ENCODE assay signal across 1 cellular context in genomic region chr5:171323806-171324632, GRCh38.
TF ChIP-seq lines count a peak whose summit lies in the region.

No MANE protein-coding gene starts in this region.

TF ChIP-seq in GM23338, 12 proteins besides CTCF, POLR2A, EP300 and RAD21 (continued from another document):
- TF ChIP-seq, protein P1, sequence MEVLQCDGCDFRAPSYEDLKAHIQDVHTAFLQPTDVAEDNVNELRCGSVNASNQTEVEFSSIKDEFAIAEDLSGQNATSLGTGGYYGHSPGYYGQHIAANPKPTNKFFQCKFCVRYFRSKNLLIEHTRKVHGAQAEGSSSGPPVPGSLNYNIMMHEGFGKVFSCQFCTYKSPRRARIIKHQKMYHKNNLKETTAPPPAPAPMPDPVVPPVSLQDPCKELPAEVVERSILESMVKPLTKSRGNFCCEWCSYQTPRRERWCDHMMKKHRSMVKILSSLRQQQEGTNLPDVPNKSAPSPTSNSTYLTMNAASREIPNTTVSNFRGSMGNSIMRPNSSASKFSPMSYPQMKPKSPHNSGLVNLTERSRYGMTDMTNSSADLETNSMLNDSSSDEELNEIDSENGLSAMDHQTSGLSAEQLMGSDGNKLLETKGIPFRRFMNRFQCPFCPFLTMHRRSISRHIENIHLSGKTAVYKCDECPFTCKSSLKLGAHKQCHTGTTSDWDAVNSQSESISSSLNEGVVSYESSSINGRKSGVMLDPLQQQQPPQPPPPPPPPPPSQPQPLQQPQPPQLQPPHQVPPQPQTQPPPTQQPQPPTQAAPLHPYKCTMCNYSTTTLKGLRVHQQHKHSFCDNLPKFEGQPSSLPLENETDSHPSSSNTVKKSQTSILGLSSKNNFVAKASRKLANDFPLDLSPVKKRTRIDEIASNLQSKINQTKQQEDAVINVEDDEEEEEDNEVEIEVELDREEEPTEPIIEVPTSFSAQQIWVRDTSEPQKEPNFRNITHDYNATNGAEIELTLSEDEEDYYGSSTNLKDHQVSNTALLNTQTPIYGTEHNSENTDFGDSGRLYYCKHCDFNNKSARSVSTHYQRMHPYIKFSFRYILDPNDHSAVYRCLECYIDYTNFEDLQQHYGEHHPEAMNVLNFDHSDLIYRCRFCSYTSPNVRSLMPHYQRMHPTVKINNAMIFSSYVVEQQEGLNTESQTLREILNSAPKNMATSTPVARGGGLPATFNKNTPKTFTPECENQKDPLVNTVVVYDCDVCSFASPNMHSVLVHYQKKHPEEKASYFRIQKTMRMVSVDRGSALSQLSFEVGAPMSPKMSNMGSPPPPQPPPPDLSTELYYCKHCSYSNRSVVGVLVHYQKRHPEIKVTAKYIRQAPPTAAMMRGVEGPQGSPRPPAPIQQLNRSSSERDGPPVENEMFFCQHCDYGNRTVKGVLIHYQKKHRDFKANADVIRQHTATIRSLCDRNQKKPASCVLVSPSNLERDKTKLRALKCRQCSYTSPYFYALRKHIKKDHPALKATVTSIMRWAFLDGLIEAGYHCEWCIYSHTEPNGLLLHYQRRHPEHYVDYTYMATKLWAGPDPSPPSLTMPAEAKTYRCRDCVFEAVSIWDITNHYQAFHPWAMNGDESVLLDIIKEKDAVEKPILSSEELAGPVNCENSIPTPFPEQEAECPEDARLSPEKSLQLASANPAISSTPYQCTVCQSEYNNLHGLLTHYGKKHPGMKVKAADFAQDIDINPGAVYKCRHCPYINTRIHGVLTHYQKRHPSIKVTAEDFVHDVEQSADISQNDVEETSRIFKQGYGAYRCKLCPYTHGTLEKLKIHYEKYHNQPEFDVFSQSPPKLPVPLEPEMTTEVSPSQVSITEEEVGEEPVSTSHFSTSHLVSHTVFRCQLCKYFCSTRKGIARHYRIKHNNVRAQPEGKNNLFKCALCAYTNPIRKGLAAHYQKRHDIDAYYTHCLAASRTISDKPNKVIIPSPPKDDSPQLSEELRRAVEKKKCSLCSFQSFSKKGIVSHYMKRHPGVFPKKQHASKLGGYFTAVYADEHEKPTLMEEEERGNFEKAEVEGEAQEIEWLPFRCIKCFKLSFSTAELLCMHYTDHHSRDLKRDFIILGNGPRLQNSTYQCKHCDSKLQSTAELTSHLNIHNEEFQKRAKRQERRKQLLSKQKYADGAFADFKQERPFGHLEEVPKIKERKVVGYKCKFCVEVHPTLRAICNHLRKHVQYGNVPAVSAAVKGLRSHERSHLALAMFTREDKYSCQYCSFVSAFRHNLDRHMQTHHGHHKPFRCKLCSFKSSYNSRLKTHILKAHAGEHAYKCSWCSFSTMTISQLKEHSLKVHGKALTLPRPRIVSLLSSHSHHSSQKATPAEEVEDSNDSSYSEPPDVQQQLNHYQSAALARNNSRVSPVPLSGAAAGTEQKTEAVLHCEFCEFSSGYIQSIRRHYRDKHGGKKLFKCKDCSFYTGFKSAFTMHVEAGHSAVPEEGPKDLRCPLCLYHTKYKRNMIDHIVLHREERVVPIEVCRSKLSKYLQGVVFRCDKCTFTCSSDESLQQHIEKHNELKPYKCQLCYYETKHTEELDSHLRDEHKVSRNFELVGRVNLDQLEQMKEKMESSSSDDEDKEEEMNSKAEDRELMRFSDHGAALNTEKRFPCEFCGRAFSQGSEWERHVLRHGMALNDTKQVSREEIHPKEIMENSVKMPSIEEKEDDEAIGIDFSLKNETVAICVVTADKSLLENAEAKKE (CRISPR knock-in tag; IDR thresholded peaks at IDR 0.05), result no peak
- TF ChIP-seq STAT1 (IDR thresholded peaks at IDR 0.05; ENCODE audit: unreplicated experiment) (no peak), EZH2 (IDR thresholded peaks at IDR 0.05; ENCODE audit: low read depth, unreplicated experiment) (no peak)
- TF ChIP-seq, protein P2, sequence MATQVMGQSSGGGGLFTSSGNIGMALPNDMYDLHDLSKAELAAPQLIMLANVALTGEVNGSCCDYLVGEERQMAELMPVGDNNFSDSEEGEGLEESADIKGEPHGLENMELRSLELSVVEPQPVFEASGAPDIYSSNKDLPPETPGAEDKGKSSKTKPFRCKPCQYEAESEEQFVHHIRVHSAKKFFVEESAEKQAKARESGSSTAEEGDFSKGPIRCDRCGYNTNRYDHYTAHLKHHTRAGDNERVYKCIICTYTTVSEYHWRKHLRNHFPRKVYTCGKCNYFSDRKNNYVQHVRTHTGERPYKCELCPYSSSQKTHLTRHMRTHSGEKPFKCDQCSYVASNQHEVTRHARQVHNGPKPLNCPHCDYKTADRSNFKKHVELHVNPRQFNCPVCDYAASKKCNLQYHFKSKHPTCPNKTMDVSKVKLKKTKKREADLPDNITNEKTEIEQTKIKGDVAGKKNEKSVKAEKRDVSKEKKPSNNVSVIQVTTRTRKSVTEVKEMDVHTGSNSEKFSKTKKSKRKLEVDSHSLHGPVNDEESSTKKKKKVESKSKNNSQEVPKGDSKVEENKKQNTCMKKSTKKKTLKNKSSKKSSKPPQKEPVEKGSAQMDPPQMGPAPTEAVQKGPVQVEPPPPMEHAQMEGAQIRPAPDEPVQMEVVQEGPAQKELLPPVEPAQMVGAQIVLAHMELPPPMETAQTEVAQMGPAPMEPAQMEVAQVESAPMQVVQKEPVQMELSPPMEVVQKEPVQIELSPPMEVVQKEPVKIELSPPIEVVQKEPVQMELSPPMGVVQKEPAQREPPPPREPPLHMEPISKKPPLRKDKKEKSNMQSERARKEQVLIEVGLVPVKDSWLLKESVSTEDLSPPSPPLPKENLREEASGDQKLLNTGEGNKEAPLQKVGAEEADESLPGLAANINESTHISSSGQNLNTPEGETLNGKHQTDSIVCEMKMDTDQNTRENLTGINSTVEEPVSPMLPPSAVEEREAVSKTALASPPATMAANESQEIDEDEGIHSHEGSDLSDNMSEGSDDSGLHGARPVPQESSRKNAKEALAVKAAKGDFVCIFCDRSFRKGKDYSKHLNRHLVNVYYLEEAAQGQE (IDR thresholded peaks at IDR 0.05; ENCODE audit: unreplicated experiment), result no peak
